Comparison of ENCODE assay signal across 8 cellular contexts in the genomic region with DNA sequence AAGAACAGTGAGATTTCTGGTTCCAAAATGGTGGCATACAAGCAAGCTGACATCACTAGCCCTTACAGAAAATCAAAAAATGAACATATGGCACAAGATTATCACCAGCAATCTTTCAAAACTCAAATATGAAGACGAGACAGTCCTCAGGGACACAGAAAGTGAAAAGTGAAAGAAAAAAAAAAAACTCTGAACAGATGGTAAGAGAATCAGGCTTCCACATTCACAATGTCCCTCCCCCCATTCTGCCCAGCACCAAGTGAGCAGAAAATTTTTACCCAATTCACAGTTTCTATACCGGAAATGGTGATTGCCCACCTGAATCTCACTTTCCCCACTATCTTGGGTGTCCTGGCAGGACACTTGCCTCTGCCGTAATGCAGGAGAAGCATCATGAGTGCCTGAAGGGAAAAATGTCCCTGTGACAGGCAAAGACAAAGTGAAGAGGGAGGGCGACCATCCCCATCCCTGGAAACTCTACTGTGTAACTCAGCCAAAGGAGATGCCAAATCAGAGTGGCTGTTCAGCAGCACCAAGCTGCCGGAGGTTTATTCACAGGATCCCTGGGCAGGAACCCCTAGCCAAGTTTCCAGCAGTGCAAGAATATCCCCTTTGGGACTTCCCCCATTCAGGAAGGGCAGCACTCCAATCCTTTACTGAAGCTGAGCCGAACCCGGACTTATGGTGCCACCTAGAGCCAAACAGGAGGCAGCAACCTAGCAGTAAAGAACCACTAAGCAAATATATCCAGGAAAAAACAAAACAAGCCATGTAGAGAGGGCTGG.
DNase-seq lines count a peak whose midpoint lies in the region; ATAC-seq and TF ChIP-seq lines count a peak whose summit lies in the region.

No MANE protein-coding gene starts in this region.

- H3K4me2 ChIP-seq in SU-DHL-6 (ENCODE audit: low read depth, low read length, poor library complexity, severe bottlenecking) (no peak overlapping the region), mesendoderm (ENCODE audit: low read length) (no peak overlapping the region)

- no peak overlapping the region for H4K8ac ChIP-seq in mesendoderm (ENCODE audit: low read depth, low read length)

- no peak overlapping the region for H3K56ac ChIP-seq in mesendoderm (ENCODE audit: low read length)

- H3K27ac ChIP-seq in SU-DHL-6 (ENCODE audit: low read depth, low read length), result no peak overlapping the region
- H3K27ac ChIP-seq in mesendoderm (ENCODE audit: low read depth, low read length), result no peak overlapping the region

- no CpG with 5 or more reads among the region's 7 CpGs for WGBS in mesendoderm (ENCODE audit: extremely low coverage, insufficient coverage, low lambda C conversion rate)

- no peak overlapping the region for H3K23ac ChIP-seq in mesendoderm (ENCODE audit: low read length)

- no peak overlapping the region for H2AFZ ChIP-seq in SU-DHL-6 (ENCODE audit: low read depth, low read length, severe bottlenecking)

- no peaks in the 10 kb centered on the region for H3K79me1 ChIP-seq in mesendoderm (ENCODE audit: low read length)

- H3K9ac ChIP-seq in SU-DHL-6 (ENCODE audit: low read length), result no peak overlapping the region
- no peak overlapping the region for H3K9ac ChIP-seq in mesendoderm (ENCODE audit: low read length)

- no peak for ATAC-seq in HG02571 (IDR thresholded peaks at IDR 0.05; ENCODE audit: unreplicated experiment)
- ATAC-seq in HG02623 (IDR thresholded peaks at IDR 0.05; ENCODE audit: unreplicated experiment), result no peak

- H2AK5ac ChIP-seq in mesendoderm (ENCODE audit: low read length), result no peak overlapping the region

- H3K79me2 ChIP-seq in SU-DHL-6 (ENCODE audit: insufficient read depth, low read length) (no peaks in the 10 kb centered on the region), mesendoderm (ENCODE audit: control insufficient read depth, insufficient read depth, low read length) (no peaks in the 10 kb centered on the region)

- H2BK120ac ChIP-seq in mesendoderm (ENCODE audit: low read depth, low read length), result no peak overlapping the region

- H2BK15ac ChIP-seq in mesendoderm (replicated peaks; ENCODE audit: low read depth), result no peak overlapping the region

- H3K9me3 ChIP-seq in SU-DHL-6 (ENCODE audit: insufficient read depth, low read length), result no peaks in the 10 kb centered on the region

- DNase-seq in SHP77 (lab: John Stamatoyannopoulos, UW) (peak; percentile 49 to 52), SHP77 treated with DMSO at 0.1 percent for 48 hours (lab: John Stamatoyannopoulos, UW) (no peak), HK-2 (ENCODE audit: unreplicated experiment) (peak; percentile 21), mesendoderm (peak; percentile 83), GF-D8 (lab: John Stamatoyannopoulos, UW) (no peak)

- no peaks in the 10 kb centered on the region for H3F3A ChIP-seq in SU-DHL-6 (ENCODE audit: insufficient read depth)

- no peaks in the 10 kb centered on the region for H3K4me1 ChIP-seq in mesendoderm (ENCODE audit: control insufficient read depth, low read depth, low read length)

- H2BK5ac ChIP-seq in mesendoderm (ENCODE audit: low read length), result no peak overlapping the region

- no peak overlapping the region for H3K4ac ChIP-seq in mesendoderm (ENCODE audit: low read depth, low read length)

- TF ChIP-seq CTCF in SU-DHL-6 (IDR thresholded peaks at IDR 0.05; ENCODE audit: insufficient read depth, low read length, poor library complexity, severe bottlenecking), result peak; percentile 40

- H4K5ac ChIP-seq in mesendoderm (ENCODE audit: low read length), result no peak overlapping the region

- H3K4me3 ChIP-seq in SU-DHL-6 (ENCODE audit: insufficient read depth, low read length, poor library complexity, severe bottlenecking) (no peak overlapping the region), mesendoderm (ENCODE audit: low read length) (no peak overlapping the region)

- H3K27me3 ChIP-seq in SU-DHL-6 (ENCODE audit: low read length) (no peaks in the 10 kb centered on the region), mesendoderm (ENCODE audit: insufficient read depth, low read length, poor library complexity) (no peaks in the 10 kb centered on the region)

- H3K18ac ChIP-seq in mesendoderm (ENCODE audit: low read length), result no peak overlapping the region

- H3K9me2 ChIP-seq in SU-DHL-6 (replicated peaks; ENCODE audit: insufficient read depth, low read length), result no peaks in the 10 kb centered on the region

- H3K36me3 ChIP-seq in SU-DHL-6 (ENCODE audit: low read length), result no peaks in the 10 kb centered on the region
- H3K36me3 ChIP-seq in mesendoderm (ENCODE audit: control insufficient read depth, insufficient read depth, low read length), result no peaks in the 10 kb centered on the region

- H4K20me1 ChIP-seq in SU-DHL-6 (ENCODE audit: low read depth, low read length), result no peaks in the 10 kb centered on the region

Comparison
In these comparisons a context has a peak if more than half of its experiments do, and no peak if none do; other contexts are left out.
1. DNase-seq: peak in SHP77 (2 of 2), HK-2 (single experiment) and mesendoderm (single experiment); none in SHP77 treated with DMSO at 0.1 percent for 48 hours (single experiment) and GF-D8 (single experiment).